In the genomic region with DNA sequence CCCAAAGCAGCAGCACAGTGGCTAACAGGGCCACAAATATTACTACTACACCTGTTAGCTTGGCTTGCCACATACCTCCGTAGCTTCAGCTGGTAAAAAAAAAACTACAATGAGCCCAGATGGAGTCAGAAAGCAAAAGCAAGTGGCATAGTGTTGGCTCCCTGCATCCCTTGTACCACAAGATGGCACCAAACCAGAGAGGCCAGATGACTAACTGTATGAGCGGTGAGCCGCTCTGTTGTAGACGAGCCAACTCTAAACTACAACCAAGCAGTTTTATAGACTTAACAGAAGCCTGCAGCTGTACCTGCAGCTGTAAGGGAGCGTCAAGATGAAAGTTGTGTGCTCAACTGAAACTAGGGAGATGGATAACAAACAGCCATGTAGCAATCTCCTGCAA, we compare ENCODE assay signal across 8 cellular contexts.
DNase-seq lines count a peak whose midpoint lies in the region; ATAC-seq and TF ChIP-seq lines count a peak whose summit lies in the region.

No MANE protein-coding gene starts in this region.

- DNase-seq in BJ (ENCODE audit: low read depth) (no peak), SJSA1 (ENCODE audit: low read depth in 1 of 2, low spot score in 2 of 2) (peak; percentile 43 to 48), islet precursor cell (peak; percentile 72), GM19238 (ENCODE audit: insufficient read length, low spot score) (no peak), HK-2 (ENCODE audit: unreplicated experiment) (no peak), cortex of kidney (lab: John Stamatoyannopoulos, UW) (no peak)

- H3K9me3 ChIP-seq in SJSA1 (replicated peaks) = no peaks in the 10 kb centered on the region

- no peak overlapping the region for H3K4me3 ChIP-seq in BJ (ENCODE audit: low read depth, low read length)
- H3K4me3 ChIP-seq in SJSA1 = no peak overlapping the region

- POLR2A ChIA-PET in BJ (lab: Charles Lee) = no interaction called here

- CTCF ChIA-PET in BJ (lab: Yijun Ruan, JAX) = interaction anchor here (0.6 to 2.6 kb wide), 6 partner anchors 18 to 509 kb away, joined by 3 to 11 read pairs (median 4); no protein-coding TSS in a partner anchor

- ATAC-seq in GM21723 (IDR thresholded peaks at IDR 0.05; ENCODE audit: unreplicated experiment) (peak; percentile 63), GM21529 (IDR thresholded peaks at IDR 0.05; ENCODE audit: unreplicated experiment) (no peak)

- TF ChIP-seq CTCF in BJ (IDR thresholded peaks at IDR 0.05; ENCODE audit: insufficient read depth, low read depth, low read length) = peak; percentile 68

- H3K27me3 ChIP-seq in BJ (ENCODE audit: control insufficient read depth, insufficient read depth, low read length) (no peaks in the 10 kb centered on the region; the same call in none of the 2 replicates), SJSA1 (replicated peaks) (peaks cover 21% of the 10 kb centered on the region)

- 0 out of 2 replicates have a peak, but pooled peaks cover 4% of the 10 kb centered on the region for H3K4me1 ChIP-seq in SJSA1 (replicated peaks)

- H3K36me3 ChIP-seq in BJ (ENCODE audit: control insufficient read depth, insufficient read depth, low read length) (no peaks in the 10 kb centered on the region), SJSA1 (no peaks in the 10 kb centered on the region)

- no peak overlapping the region for H3K27ac ChIP-seq in SJSA1

Comparison
In these comparisons a context has a peak if more than half of its experiments do, and no peak if none do; other contexts are left out.
1. DNase-seq: peak in SJSA1 (2 of 2) and islet precursor cell (single experiment); none in BJ (single experiment), GM19238 (single experiment), HK-2 (single experiment) and cortex of kidney (single experiment).